In the genomic region with DNA sequence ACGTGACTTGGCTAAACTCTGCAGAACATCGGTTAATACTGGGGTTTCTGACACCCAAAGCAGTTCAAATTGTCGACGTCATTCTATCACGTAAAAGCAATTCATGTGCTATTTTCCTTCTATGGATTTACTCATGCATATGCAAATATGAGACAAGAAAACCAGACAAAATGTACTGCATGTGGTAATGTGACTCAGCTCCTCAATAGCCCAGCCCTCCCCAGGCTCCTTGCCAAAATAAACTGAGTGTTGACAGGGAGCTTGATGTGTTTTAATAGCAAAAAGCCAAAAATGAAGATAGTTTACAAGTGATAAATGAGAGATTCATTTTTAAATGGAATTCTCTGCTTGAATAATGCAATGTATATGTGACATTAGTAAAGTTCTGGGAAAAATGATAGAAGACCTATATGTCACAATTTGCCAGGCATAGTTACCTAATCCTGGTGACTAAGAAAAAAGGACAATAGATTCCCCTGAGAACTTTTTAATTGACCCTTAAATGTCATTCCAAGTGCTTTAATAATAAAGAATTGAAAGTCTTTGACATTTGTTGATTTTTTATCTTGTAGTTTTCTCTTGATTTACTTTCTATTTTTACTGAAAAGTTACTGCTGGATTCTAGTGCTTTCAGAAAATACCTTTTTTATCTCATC, we compare ENCODE assay signal across 12 cellular contexts.
A peak's percentile ranks its signal among the peaks of the same experiment; 100 is the strongest.
DNase-seq lines count a peak whose midpoint lies in the region; ATAC-seq and TF ChIP-seq lines count a peak whose summit lies in the region.
"Had no signal": no experiment of that assay in that cellular context is flagged by ENCODE, and none has a peak within 500 bp of the region (broad histone marks: within the 10 kb centered on the region; RNA-seq: fewer than 3 reads in every experiment).

No MANE protein-coding gene starts in this region.

- ATAC-seq in GM19023 (IDR thresholded peaks at IDR 0.05; ENCODE audit: unreplicated experiment) = no peak
- no peak for ATAC-seq in HG02763 (IDR thresholded peaks at IDR 0.05; ENCODE audit: unreplicated experiment)
- ATAC-seq: left colon; stimulated activated naive B cell treated with anti-CD40 and anti-IgM and Interleukin-4, amounts not matched to agents 10 μg/mL and 1 μg/mL and 100 μg/mL, for 72 hours had no signal

- H3K4me3 ChIP-seq in BE2C (ENCODE audit: low read depth, low read length) (no peak overlapping the region), fibroblast of lung (replicated peaks in 1 of 4; ENCODE audit: control extremely low read depth in 1 of 4, insufficient read depth in 1 of 4, low read depth in 3 of 4, low read length in 4 of 4) (no peak overlapping the region)

- intact Hi-C loops in activated T-helper 2 cell treated with anti-CD3 and anti-CD28 coated beads, Interferon-gamma antibody, Interleukin-2, Interleukin-4, amounts not matched to agents 10 μg/mL and 5 μg/mL and 100 μg/mL, durations not matched to agents 14 hours and 24 hours and 36 hours (cut with micrococcal nuclease) = no loop called here

- no peaks in the 10 kb centered on the region for H3K4me1 Mint-ChIP-seq in activated T-helper 2 cell treated with anti-CD3 and anti-CD28 coated beads, Interferon-gamma antibody, Interleukin-2, Interleukin-4, amounts not matched to agents 10 μg/mL and 5 μg/mL and 100 μg/mL, durations not matched to agents 14 hours and 24 hours and 36 hours (ENCODE audit: low read depth)
- H3K4me1 Mint-ChIP-seq: stimulated activated naive B cell treated with anti-CD40 and anti-IgM and Interleukin-4, amounts not matched to agents 10 μg/mL and 1 μg/mL and 100 μg/mL, for 72 hours had no signal

- H3K36me3 Mint-ChIP-seq in activated T-helper 2 cell treated with anti-CD3 and anti-CD28 coated beads, Interferon-gamma antibody, Interleukin-2, Interleukin-4, amounts not matched to agents 10 μg/mL and 5 μg/mL and 100 μg/mL, durations not matched to agents 14 hours and 24 hours and 36 hours (ENCODE audit: low read depth) = no peaks in the 10 kb centered on the region
- H3K36me3 Mint-ChIP-seq: stimulated activated naive B cell treated with anti-CD40 and anti-IgM and Interleukin-4, amounts not matched to agents 10 μg/mL and 1 μg/mL and 100 μg/mL, for 72 hours had no signal

- no peaks in the 10 kb centered on the region for H3K27me3 Mint-ChIP-seq in activated T-helper 2 cell treated with anti-CD3 and anti-CD28 coated beads, Interferon-gamma antibody, Interleukin-2, Interleukin-4, amounts not matched to agents 10 μg/mL and 5 μg/mL and 100 μg/mL, durations not matched to agents 14 hours and 24 hours and 36 hours (ENCODE audit: low read depth)
- H3K27me3 Mint-ChIP-seq: stimulated activated naive B cell treated with anti-CD40 and anti-IgM and Interleukin-4, amounts not matched to agents 10 μg/mL and 1 μg/mL and 100 μg/mL, for 72 hours had no signal

- no peak overlapping the region for H2AFZ ChIP-seq in fibroblast of lung (ENCODE audit: low read length)

- H3K9ac ChIP-seq in fibroblast of lung (ENCODE audit: insufficient read depth, low read length) = no peak overlapping the region

- no peaks in the 10 kb centered on the region for H3K79me2 ChIP-seq in fibroblast of lung (ENCODE audit: control insufficient read depth, insufficient read depth, low read length)

- no peaks in the 10 kb centered on the region for H3K36me3 ChIP-seq in BE2C
- no peaks in the 10 kb centered on the region for H3K36me3 ChIP-seq in fibroblast of lung (ENCODE audit: control insufficient read depth, insufficient read depth, low read length)

- H3K4me3 Mint-ChIP-seq in activated T-helper 2 cell treated with anti-CD3 and anti-CD28 coated beads, Interferon-gamma antibody, Interleukin-2, Interleukin-4, amounts not matched to agents 10 μg/mL and 5 μg/mL and 100 μg/mL, durations not matched to agents 14 hours and 24 hours and 36 hours (ENCODE audit: low read depth) = no peak overlapping the region
- H3K4me3 Mint-ChIP-seq: stimulated activated naive B cell treated with anti-CD40 and anti-IgM and Interleukin-4, amounts not matched to agents 10 μg/mL and 1 μg/mL and 100 μg/mL, for 72 hours had no signal

- no peak overlapping the region for H3K27ac Mint-ChIP-seq in activated T-helper 2 cell treated with anti-CD3 and anti-CD28 coated beads, Interferon-gamma antibody, Interleukin-2, Interleukin-4, amounts not matched to agents 10 μg/mL and 5 μg/mL and 100 μg/mL, durations not matched to agents 14 hours and 24 hours and 36 hours
- H3K27ac Mint-ChIP-seq: stimulated activated naive B cell treated with anti-CD40 and anti-IgM and Interleukin-4, amounts not matched to agents 10 μg/mL and 1 μg/mL and 100 μg/mL, for 72 hours had no signal

- no peaks in the 10 kb centered on the region for H3K9me3 Mint-ChIP-seq in activated T-helper 2 cell treated with anti-CD3 and anti-CD28 coated beads, Interferon-gamma antibody, Interleukin-2, Interleukin-4, amounts not matched to agents 10 μg/mL and 5 μg/mL and 100 μg/mL, durations not matched to agents 14 hours and 24 hours and 36 hours
- H3K9me3 Mint-ChIP-seq: stimulated activated naive B cell treated with anti-CD40 and anti-IgM and Interleukin-4, amounts not matched to agents 10 μg/mL and 1 μg/mL and 100 μg/mL, for 72 hours had no signal

- no peaks in the 10 kb centered on the region for H3K9me3 ChIP-seq in BE2C
- H3K9me3 ChIP-seq in fibroblast of lung (ENCODE audit: control insufficient read depth, insufficient read depth, low read depth, low read length) = no peaks in the 10 kb centered on the region

- H3K4me1 ChIP-seq in BE2C (peaks cover 11% of the 10 kb centered on the region), fibroblast of lung (ENCODE audit: control insufficient read depth, extremely low read depth, insufficient read depth, low read length) (no peaks in the 10 kb centered on the region)

- no peaks in the 10 kb centered on the region for H3K27me3 ChIP-seq in BE2C
- H3K27me3 ChIP-seq in fibroblast of lung (ENCODE audit: control insufficient read depth, insufficient read depth, low read length) = no peaks in the 10 kb centered on the region

- no peak overlapping the region for H3K4me2 ChIP-seq in fibroblast of lung (ENCODE audit: extremely low read depth, insufficient read depth, low read length)

- TF ChIP-seq CTCF in BE2C (IDR thresholded peaks at IDR 0.05; ENCODE audit: low read depth, low read length) (no peak), fibroblast of lung (conservative IDR thresholded peaks at IDR 0.05 in 1 of 2, IDR thresholded peaks at IDR 0.05 in 1 of 2; ENCODE audit: low read depth in 1 of 2, low read length in 2 of 2) (no peak)

- DNase-seq in BE2C = peak; percentile 73
- DNase-seq in HS-5 (ENCODE audit: low read depth) = peak; percentile 70
- DNase-seq in SHP77 (lab: John Stamatoyannopoulos, UW) = peak; percentile 43 to 60
- DNase-seq in fibroblast of lung (ENCODE audit: low read depth in 2 of 2) = peak; percentile 97 to 98
- DNase-seq in midbrain (lab: John Stamatoyannopoulos, UW) = no peak
- DNase-seq in activated T-helper 2 cell treated with anti-CD3 and anti-CD28 coated beads, Interferon-gamma antibody, Interleukin-2, Interleukin-4, amounts not matched to agents 10 μg/mL and 5 μg/mL and 100 μg/mL, durations not matched to agents 14 hours and 24 hours and 36 hours (ENCODE audit: low spot score) = no peak
- DNase-seq: left colon; NCI-H345; stimulated activated naive B cell treated with anti-CD40 and anti-IgM and Interleukin-4, amounts not matched to agents 10 μg/mL and 1 μg/mL and 100 μg/mL, for 72 hours; T-helper 1 cell had no signal

- H4K20me1 ChIP-seq in fibroblast of lung (ENCODE audit: control insufficient read depth, extremely low read depth, insufficient read depth, low read length) = no peaks in the 10 kb centered on the region

- no peak overlapping the region for H3K27ac ChIP-seq in fibroblast of lung (ENCODE audit: insufficient read depth, low read length)

Comparison
In these comparisons a context has a peak if more than half of its experiments do, and no peak if none do; other contexts are left out.
1. DNase-seq: peak in BE2C (single experiment), HS-5 (single experiment), SHP77 (2 of 2) and fibroblast of lung (2 of 2); none in midbrain (single experiment) and activated T-helper 2 cell treated with anti-CD3 and anti-CD28 coated beads, Interferon-gamma antibody, Interleukin-2, Interleukin-4, amounts not matched to agents 10 μg/mL and 5 μg/mL and 100 μg/mL, durations not matched to agents 14 hours and 24 hours and 36 hours (single experiment).